In the genomic region with DNA sequence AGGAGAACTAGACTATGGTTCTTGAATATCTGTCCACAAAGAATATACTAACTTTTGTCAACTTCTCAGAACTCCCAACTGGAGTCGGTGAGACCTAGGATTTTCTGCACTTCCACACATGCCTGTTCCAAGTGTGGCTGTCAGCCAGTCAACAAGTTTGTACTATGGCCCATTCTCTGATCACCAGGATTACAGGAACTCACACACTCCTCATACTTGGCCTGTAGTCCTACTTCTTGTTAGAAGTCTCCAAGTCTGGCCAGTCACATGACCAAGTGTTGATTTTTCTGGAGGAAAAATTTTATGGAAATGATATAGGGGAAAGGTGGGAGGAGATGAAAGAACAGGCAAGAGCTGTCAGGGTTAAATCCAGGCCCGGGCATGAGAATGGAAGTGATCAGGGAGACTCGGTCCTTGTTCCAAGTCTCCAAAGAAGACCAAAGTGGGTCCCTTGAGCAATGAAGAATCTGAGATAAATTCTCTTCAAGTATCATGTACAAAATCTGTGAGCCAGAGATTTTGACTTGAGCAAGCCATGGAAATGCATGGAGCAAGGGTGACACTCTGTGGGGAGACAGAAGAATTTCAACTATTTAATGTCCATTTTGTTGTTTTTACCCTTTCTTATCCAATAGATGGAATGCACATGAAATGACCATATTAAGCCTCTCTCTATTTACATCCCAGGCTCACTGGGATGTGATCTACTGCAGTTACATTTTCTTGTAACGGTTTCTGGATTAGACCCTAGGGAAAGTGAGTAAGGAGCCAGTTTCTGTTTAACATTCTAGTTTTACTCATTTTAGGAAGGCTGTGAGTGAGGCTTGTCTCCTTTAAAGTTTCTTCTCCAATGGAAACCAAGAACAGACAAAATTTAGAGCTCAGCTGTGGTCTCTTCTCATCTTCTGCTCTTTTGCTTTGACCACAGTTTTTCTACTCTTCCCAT, we compare ENCODE assay signal across 8 cellular contexts.
DNase-seq lines count a peak whose midpoint lies in the region; ATAC-seq and TF ChIP-seq lines count a peak whose summit lies in the region.

No MANE protein-coding gene starts in this region.

- H3K4me1 Mint-ChIP-seq in HFFc6 (ENCODE audit: low read depth): no peaks in the 10 kb centered on the region
- H3K4me1 Mint-ChIP-seq in activated T-helper 2 cell treated with anti-CD3 and anti-CD28 coated beads, Interferon-gamma antibody, Interleukin-2, Interleukin-4, amounts not matched to agents 10 μg/mL and 5 μg/mL and 100 μg/mL, durations not matched to agents 14 hours and 24 hours and 36 hours (ENCODE audit: low read depth): no peaks in the 10 kb centered on the region

- H3K4me3 ChIP-seq in AG10803 (ENCODE audit: low read length): no peak overlapping the region
- no peak overlapping the region for H3K4me3 ChIP-seq in PC-3 (ENCODE audit: low read length)

- no peak for ATAC-seq in PC-3
- ATAC-seq in foreskin keratinocyte: no peak

- intact Hi-C loops in PC-3 (cut with micrococcal nuclease): loop anchor here (1.0 kb wide), 1 partner anchor 468 kb away; no protein-coding TSS in a partner anchor
- intact Hi-C loops in activated T-helper 2 cell treated with anti-CD3 and anti-CD28 coated beads, Interferon-gamma antibody, Interleukin-2, Interleukin-4, amounts not matched to agents 10 μg/mL and 5 μg/mL and 100 μg/mL, durations not matched to agents 14 hours and 24 hours and 36 hours (cut with micrococcal nuclease): no loop called here

- H3K9me3 Mint-ChIP-seq in HFFc6: peaks cover 24% of the 10 kb centered on the region
- H3K9me3 Mint-ChIP-seq in activated T-helper 2 cell treated with anti-CD3 and anti-CD28 coated beads, Interferon-gamma antibody, Interleukin-2, Interleukin-4, amounts not matched to agents 10 μg/mL and 5 μg/mL and 100 μg/mL, durations not matched to agents 14 hours and 24 hours and 36 hours: no peaks in the 10 kb centered on the region

- TF ChIP-seq CTCF in AG10803 (conservative IDR thresholded peaks at IDR 0.05; ENCODE audit: low read length): peak; percentile 76
- TF ChIP-seq CTCF in HFFc6 (IDR thresholded peaks at IDR 0.05): peak; percentile 64
- peak; percentile 53 for TF ChIP-seq CTCF in PC-3 (conservative IDR thresholded peaks at IDR 0.05; ENCODE audit: low read depth, low read length)
- TF ChIP-seq CTCF in foreskin keratinocyte (conservative IDR thresholded peaks at IDR 0.05): peak; percentile 64

- H3K4me1 ChIP-seq in PC-3 (ENCODE audit: insufficient read depth, low read length) (no peaks in the 10 kb centered on the region), foreskin keratinocyte (no peaks in the 10 kb centered on the region)

- H3K9me2 ChIP-seq in PC-3 (replicated peaks; ENCODE audit: low read length): no peaks in the 10 kb centered on the region

- CTCF ChIA-PET in PC-3 (lab: Charles Lee): no interaction called here

- H3K79me2 ChIP-seq in PC-3 (ENCODE audit: low read length): no peaks in the 10 kb centered on the region

- BruUV-seq in PC-3 (replicated peaks; lab: Mats Ljungman, UMichigan): no TSS peak

- H3K9ac ChIP-seq in PC-3 (ENCODE audit: low read length): no peak overlapping the region

- no peaks in the 10 kb centered on the region for H3K27me3 Mint-ChIP-seq in HFFc6 (ENCODE audit: insufficient read depth)
- no peaks in the 10 kb centered on the region for H3K27me3 Mint-ChIP-seq in activated T-helper 2 cell treated with anti-CD3 and anti-CD28 coated beads, Interferon-gamma antibody, Interleukin-2, Interleukin-4, amounts not matched to agents 10 μg/mL and 5 μg/mL and 100 μg/mL, durations not matched to agents 14 hours and 24 hours and 36 hours (ENCODE audit: low read depth)

- H3F3A ChIP-seq in PC-3 (ENCODE audit: low read length, unreplicated experiment): no peaks in the 10 kb centered on the region

- no peak overlapping the region for H2AFZ ChIP-seq in PC-3 (ENCODE audit: low read length)

- H4K20me1 ChIP-seq in PC-3 (ENCODE audit: low read length): no peaks in the 10 kb centered on the region

- H3K36me3 ChIP-seq in PC-3 (ENCODE audit: low read depth, low read length): no peaks in the 10 kb centered on the region

- POLR2A ChIA-PET in PC-3 (lab: Charles Lee; ENCODE audit: unreplicated experiment): no interaction called here

- no peaks in the 10 kb centered on the region for H3K36me3 Mint-ChIP-seq in HFFc6 (ENCODE audit: low read depth)
- no peaks in the 10 kb centered on the region for H3K36me3 Mint-ChIP-seq in activated T-helper 2 cell treated with anti-CD3 and anti-CD28 coated beads, Interferon-gamma antibody, Interleukin-2, Interleukin-4, amounts not matched to agents 10 μg/mL and 5 μg/mL and 100 μg/mL, durations not matched to agents 14 hours and 24 hours and 36 hours (ENCODE audit: low read depth)

- H3K27me3 ChIP-seq in PC-3 (ENCODE audit: low read length): peaks cover 17% of the 10 kb centered on the region; the same call in 1 of the 2 replicates
- peaks cover 2% of the 10 kb centered on the region for H3K27me3 ChIP-seq in foreskin keratinocyte

- no peak overlapping the region for H3K4me2 ChIP-seq in PC-3 (ENCODE audit: low read length)

- peak; percentile 77 for DNase-seq in AG10803 (ENCODE audit: low read depth)
- peak; percentile 17 for DNase-seq in HFFc6
- peak; percentile 29 for DNase-seq in PC-3
- peak in 1 of 2 donors; percentile 15 for DNase-seq in foreskin keratinocyte
- peak; percentile 19 for DNase-seq in putamen (ENCODE audit: low spot score)
- no peak for DNase-seq in NCI-H146 treated with DMSO at 0.1 percent for 48 hours (lab: John Stamatoyannopoulos, UW; ENCODE audit: unreplicated experiment)
- DNase-seq in stimulated activated naive CD4-positive, alpha-beta T cell treated with Interleukin-2 at 50 U/mL for 16 hours (lab: John Stamatoyannopoulos, UW): no peak
- no peak for DNase-seq in activated T-helper 2 cell treated with anti-CD3 and anti-CD28 coated beads, Interferon-gamma antibody, Interleukin-2, Interleukin-4, amounts not matched to agents 10 μg/mL and 5 μg/mL and 100 μg/mL, durations not matched to agents 14 hours and 24 hours and 36 hours (ENCODE audit: low spot score)

- no peak overlapping the region for H3K27ac Mint-ChIP-seq in HFFc6
- H3K27ac Mint-ChIP-seq in activated T-helper 2 cell treated with anti-CD3 and anti-CD28 coated beads, Interferon-gamma antibody, Interleukin-2, Interleukin-4, amounts not matched to agents 10 μg/mL and 5 μg/mL and 100 μg/mL, durations not matched to agents 14 hours and 24 hours and 36 hours: no peak overlapping the region

- H3K9me3 ChIP-seq in PC-3 (ENCODE audit: low read length): no peaks in the 10 kb centered on the region

- H3K4me3 Mint-ChIP-seq in HFFc6: no peak overlapping the region
- H3K4me3 Mint-ChIP-seq in activated T-helper 2 cell treated with anti-CD3 and anti-CD28 coated beads, Interferon-gamma antibody, Interleukin-2, Interleukin-4, amounts not matched to agents 10 μg/mL and 5 μg/mL and 100 μg/mL, durations not matched to agents 14 hours and 24 hours and 36 hours (ENCODE audit: low read depth): no peak overlapping the region

- H3K27ac ChIP-seq in PC-3 (ENCODE audit: low read length) (no peak overlapping the region), foreskin keratinocyte (no peak overlapping the region)

Comparison
In these comparisons a context has a peak if more than half of its experiments do, and no peak if none do; other contexts are left out.
1. DNase-seq: peak in AG10803 (single experiment), HFFc6 (single experiment), PC-3 (single experiment) and putamen (single experiment); none in NCI-H146 treated with DMSO at 0.1 percent for 48 hours (single experiment), stimulated activated naive CD4-positive, alpha-beta T cell treated with Interleukin-2 at 50 U/mL for 16 hours (single experiment) and activated T-helper 2 cell treated with anti-CD3 and anti-CD28 coated beads, Interferon-gamma antibody, Interleukin-2, Interleukin-4, amounts not matched to agents 10 μg/mL and 5 μg/mL and 100 μg/mL, durations not matched to agents 14 hours and 24 hours and 36 hours (single experiment).
2. Peak in every context shown above with its lines, with median percentiles within 50 percentile points of each other: CTCF ChIP-seq.